22 cellular contexts compared by ENCODE assay signal in genomic region chr11:71397961-71398360, GRCh38. TPM values are rescaled to one million over a fixed set of nuclear protein-coding genes. Genes with fewer than 3 reads are reported as not detected.
A peak's percentile ranks its signal among the peaks of the same experiment; 100 is the strongest.
DNase-seq lines count a peak whose midpoint lies in the region; ATAC-seq and TF ChIP-seq lines count a peak whose summit lies in the region.
"Had no signal": no experiment of that assay in that cellular context is flagged by ENCODE, and none has a peak within 500 bp of the region (broad histone marks: within the 10 kb centered on the region; RNA-seq: fewer than 3 reads in every experiment).

No MANE protein-coding gene starts in this region.

- peak overlapping the region in 4 of 11 experiments; percentile 8 to 57 (median 28); a peak in 6 of 22 replicates for H3K27ac ChIP-seq in BLaER1 treated with 17β-estradiol and CSF1 and Interleukin-3, amounts not matched to agents 10 nM and 100 nM
- H3K27ac ChIP-seq in neuronal stem cell (replicated peaks; ENCODE audit: low read length): no peak overlapping the region

- no peak overlapping the region for H3K4me3 ChIP-seq in BLaER1 treated with 17β-estradiol and CSF1 and Interleukin-3, amounts not matched to agents 10 nM and 100 nM
- no peak overlapping the region for H3K4me3 ChIP-seq in neuronal stem cell (ENCODE audit: low read length in 2 of 2)
- H3K4me3 ChIP-seq: GM12878 had no signal

- no peak overlapping the region for H3K14ac ChIP-seq in neuronal stem cell (ENCODE audit: low read length)

- H3K9me3 ChIP-seq in BLaER1 treated with 17β-estradiol and CSF1 and Interleukin-3, amounts not matched to agents 10 nM and 100 nM (replicated peaks in 1 of 11): peaks cover 0 to 4% (median 0%) of the 10 kb centered on the region in 11 experiments; a peak in 2 of 22 replicates
- H3K9me3 ChIP-seq in neuronal stem cell (replicated peaks in 1 of 2; ENCODE audit: control insufficient read depth in 2 of 2, insufficient read depth in 1 of 2, low read depth in 1 of 2, low read length in 2 of 2): peaks cover 0 to 4% of the 10 kb centered on the region in 2 donors
- H3K9me3 ChIP-seq: BE2C had no signal

- CTCF ChIA-PET in activated CD8-positive, alpha-beta T cell treated with anti-CD3 and anti-CD28 coated beads, Interleukin-2, amount 10 ng/mL, durations not matched to agents 7 days and 5 days (lab: Charles Lee): no interaction called here
- CTCF ChIA-PET in MCF 10A (lab: Yijun Ruan, JAX): no interaction called here

- H4K20me1 ChIP-seq in BLaER1 treated with 17β-estradiol and CSF1 and Interleukin-3, amounts not matched to agents 10 nM and 100 nM: 0 out of 22 replicates have a peak, but pooled peaks cover 0 to 9% (median 0%) of the 10 kb centered on the region in 11 experiments

- peak; percentile 27 for ATAC-seq in stimulated activated memory B cell treated with anti-CD40 and anti-IgM and Interleukin-4, amounts not matched to agents 10 μg/mL and 1 μg/mL and 100 μg/mL, for 72 hours
- no peak for ATAC-seq in activated CD8-positive, alpha-beta T cell treated with anti-CD3 and anti-CD28 coated beads, Interleukin-2, amount 10 ng/mL, durations not matched to agents 7 days and 5 days
- ATAC-seq: GM12878 had no signal

- no peak overlapping the region for H4K91ac ChIP-seq in neuronal stem cell (ENCODE audit: low read depth, low read length, poor library complexity)

- DNase-seq in neuronal stem cell (ENCODE audit: low spot score) (no peak), NCI-H2171 (lab: John Stamatoyannopoulos, UW) (no peak), MCF 10A (ENCODE audit: unreplicated experiment) (no peak)
- no peak for DNase-seq in activated CD8-positive, alpha-beta T cell treated with anti-CD3 and anti-CD28 coated beads, Interleukin-2, amount 10 ng/mL, durations not matched to agents 7 days and 5 days
- DNase-seq: 8988T; ACHN; BE2C; C1 segment of cervical spinal cord; CD4-positive, alpha-beta memory T cell; CD4-positive, CD25-positive, alpha-beta regulatory T cell; CD8-positive, alpha-beta memory T cell; DMS 273 treated with DMSO at 0.1 percent for 48 hours; DMS153; DMS53; DMS79; DND-41; EL; GDM1 had no signal

- H3K9me3 Mint-ChIP-seq in stimulated activated memory B cell treated with anti-CD40 and anti-IgM and Interleukin-4, amounts not matched to agents 10 μg/mL and 1 μg/mL and 100 μg/mL, for 72 hours: peaks cover 4% of the 10 kb centered on the region
- no peaks in the 10 kb centered on the region for H3K9me3 Mint-ChIP-seq in activated CD8-positive, alpha-beta T cell treated with anti-CD3 and anti-CD28 coated beads, Interleukin-2, amount 10 ng/mL, durations not matched to agents 7 days and 5 days (ENCODE audit: insufficient read depth)
- H3K9me3 Mint-ChIP-seq in MCF 10A (ENCODE audit: unreplicated experiment): peaks cover 18% of the 10 kb centered on the region

- H3K4ac ChIP-seq in neuronal stem cell (ENCODE audit: low read length): no peak overlapping the region

- no TSS peak for BruUV-seq in MCF 10A (replicated peaks; lab: Mats Ljungman, UMichigan)

- no peaks in the 10 kb centered on the region for H3K27me3 ChIP-seq in BLaER1 treated with 17β-estradiol and CSF1 and Interleukin-3, amounts not matched to agents 10 nM and 100 nM
- no peaks in the 10 kb centered on the region for H3K27me3 ChIP-seq in neuronal stem cell (ENCODE audit: control insufficient read depth in 3 of 3, insufficient read depth in 3 of 3, low read depth in 1 of 3, low read length in 3 of 3)
- H3K27me3 ChIP-seq: BE2C had no signal

- H3K4me2 ChIP-seq in BLaER1 treated with 17β-estradiol and CSF1 and Interleukin-3, amounts not matched to agents 10 nM and 100 nM: peak overlapping the region in 9 of 11 experiments; percentile 5 to 76 (median 61); a peak in 16 of 22 replicates
- no peak overlapping the region for H3K4me2 ChIP-seq in neuronal stem cell (ENCODE audit: insufficient read depth, low read length, poor library complexity, severe bottlenecking)

- no peak overlapping the region for H2BK15ac ChIP-seq in neuronal stem cell (ENCODE audit: low read length)

- no peak overlapping the region for H3K18ac ChIP-seq in neuronal stem cell (ENCODE audit: low read length)

- H2AFZ ChIP-seq in neuronal stem cell (ENCODE audit: low read length): no peak overlapping the region

- no peaks in the 10 kb centered on the region for H3K36me3 ChIP-seq in BLaER1 treated with 17β-estradiol and CSF1 and Interleukin-3, amounts not matched to agents 10 nM and 100 nM
- H3K36me3 ChIP-seq in neuronal stem cell (replicated peaks in 1 of 2; ENCODE audit: control insufficient read depth in 2 of 2, insufficient read depth in 2 of 2, low read length in 2 of 2): no peaks in the 10 kb centered on the region
- H3K36me3 ChIP-seq: BE2C had no signal

- no peak for TF ChIP-seq CTCF in MCF 10A (IDR thresholded peaks at IDR 0.05; ENCODE audit: unreplicated experiment)

- POLR2A ChIA-PET in activated CD8-positive, alpha-beta T cell treated with anti-CD3 and anti-CD28 coated beads, Interleukin-2, amount 10 ng/mL, durations not matched to agents 7 days and 5 days (lab: Charles Lee): no interaction called here
- POLR2A ChIA-PET in MCF 10A (lab: Yijun Ruan, JAX): interaction anchor here (0.8 kb wide), 1 partner anchor 12 kb away, joined by 3 read pairs; no protein-coding TSS in a partner anchor

- WGBS in neuronal stem cell (ENCODE audit: extremely low coverage in 2 of 2, insufficient read length in 2 of 2, insufficient replicate concordance in 1 of 2), 2 donors: no CpG with 5 or more reads among the region's 17 CpGs

- H2BK120ac ChIP-seq in neuronal stem cell (ENCODE audit: low read depth, low read length): peak overlapping the region; percentile 51

- no peak overlapping the region for H4K8ac ChIP-seq in neuronal stem cell (ENCODE audit: low read depth, low read length)

- no peak overlapping the region for H3K4me3 Mint-ChIP-seq in stimulated activated memory B cell treated with anti-CD40 and anti-IgM and Interleukin-4, amounts not matched to agents 10 μg/mL and 1 μg/mL and 100 μg/mL, for 72 hours
- H3K4me3 Mint-ChIP-seq in activated CD8-positive, alpha-beta T cell treated with anti-CD3 and anti-CD28 coated beads, Interleukin-2, amount 10 ng/mL, durations not matched to agents 7 days and 5 days: no peak overlapping the region
- no peak overlapping the region for H3K4me3 Mint-ChIP-seq in MCF 10A (ENCODE audit: unreplicated experiment)
- H3K4me3 Mint-ChIP-seq: CD14-positive monocyte; CD4-positive, alpha-beta memory T cell; CD4-positive, CD25-positive, alpha-beta regulatory T cell; CD8-positive, alpha-beta memory T cell had no signal

- peaks cover 3% of the 10 kb centered on the region for H3K79me1 ChIP-seq in neuronal stem cell (ENCODE audit: low read depth, low read length)

- H2BK12ac ChIP-seq in neuronal stem cell (ENCODE audit: low read length): no peak overlapping the region

- peaks cover 8% of the 10 kb centered on the region for H3K27me3 Mint-ChIP-seq in stimulated activated memory B cell treated with anti-CD40 and anti-IgM and Interleukin-4, amounts not matched to agents 10 μg/mL and 1 μg/mL and 100 μg/mL, for 72 hours
- H3K27me3 Mint-ChIP-seq in activated CD8-positive, alpha-beta T cell treated with anti-CD3 and anti-CD28 coated beads, Interleukin-2, amount 10 ng/mL, durations not matched to agents 7 days and 5 days (ENCODE audit: low read depth): peaks cover 4% of the 10 kb centered on the region
- peaks cover 9% of the 10 kb centered on the region for H3K27me3 Mint-ChIP-seq in MCF 10A (ENCODE audit: insufficient read depth, unreplicated experiment)

- peak overlapping the region; percentile 18 for H3K23ac ChIP-seq in neuronal stem cell (ENCODE audit: low read depth, low read length, poor library complexity)

- no peak overlapping the region for H3K27ac Mint-ChIP-seq in stimulated activated memory B cell treated with anti-CD40 and anti-IgM and Interleukin-4, amounts not matched to agents 10 μg/mL and 1 μg/mL and 100 μg/mL, for 72 hours
- H3K27ac Mint-ChIP-seq in activated CD8-positive, alpha-beta T cell treated with anti-CD3 and anti-CD28 coated beads, Interleukin-2, amount 10 ng/mL, durations not matched to agents 7 days and 5 days: no peak overlapping the region
- no peak overlapping the region for H3K27ac Mint-ChIP-seq in MCF 10A (ENCODE audit: low read depth, unreplicated experiment)
- H3K27ac Mint-ChIP-seq: CD4-positive, alpha-beta memory T cell; CD4-positive, CD25-positive, alpha-beta regulatory T cell; CD8-positive, alpha-beta memory T cell had no signal

- H2AK5ac ChIP-seq in neuronal stem cell (ENCODE audit: low read depth, low read length): peak overlapping the region; percentile 80

- H3K36me3 Mint-ChIP-seq in stimulated activated memory B cell treated with anti-CD40 and anti-IgM and Interleukin-4, amounts not matched to agents 10 μg/mL and 1 μg/mL and 100 μg/mL, for 72 hours: no peaks in the 10 kb centered on the region
- no peaks in the 10 kb centered on the region for H3K36me3 Mint-ChIP-seq in activated CD8-positive, alpha-beta T cell treated with anti-CD3 and anti-CD28 coated beads, Interleukin-2, amount 10 ng/mL, durations not matched to agents 7 days and 5 days (ENCODE audit: low read depth)
- no peaks in the 10 kb centered on the region for H3K36me3 Mint-ChIP-seq in MCF 10A (ENCODE audit: insufficient read depth, unreplicated experiment)
- H3K36me3 Mint-ChIP-seq: CD14-positive monocyte; CD4-positive, alpha-beta memory T cell; CD4-positive, CD25-positive, alpha-beta regulatory T cell; CD8-positive, alpha-beta memory T cell had no signal

- H3K4me1 ChIP-seq in BLaER1 treated with 17β-estradiol and CSF1 and Interleukin-3, amounts not matched to agents 10 nM and 100 nM: peaks cover 0 to 25% (median 19%) of the 10 kb centered on the region in 10 experiments; a peak in 13 of 20 replicates
- peaks cover 0 to 4% of the 10 kb centered on the region in 2 donors for H3K4me1 ChIP-seq in neuronal stem cell (ENCODE audit: control insufficient read depth in 2 of 2, insufficient read depth in 1 of 2, low read depth in 1 of 2, low read length in 2 of 2)
- H3K4me1 ChIP-seq: BE2C had no signal

- no peak overlapping the region for H2BK5ac ChIP-seq in neuronal stem cell (ENCODE audit: low read length)

- H3K4me1 Mint-ChIP-seq in stimulated activated memory B cell treated with anti-CD40 and anti-IgM and Interleukin-4, amounts not matched to agents 10 μg/mL and 1 μg/mL and 100 μg/mL, for 72 hours: no peaks in the 10 kb centered on the region
- H3K4me1 Mint-ChIP-seq in activated CD8-positive, alpha-beta T cell treated with anti-CD3 and anti-CD28 coated beads, Interleukin-2, amount 10 ng/mL, durations not matched to agents 7 days and 5 days (ENCODE audit: low read depth): no peaks in the 10 kb centered on the region
- H3K4me1 Mint-ChIP-seq in MCF 10A (ENCODE audit: insufficient read depth, unreplicated experiment): no peaks in the 10 kb centered on the region
- H3K4me1 Mint-ChIP-seq: CD14-positive monocyte; CD4-positive, alpha-beta memory T cell; CD4-positive, CD25-positive, alpha-beta regulatory T cell; CD8-positive, alpha-beta memory T cell had no signal

- intact Hi-C loops in MCF 10A (cut with micrococcal nuclease): no loop called here

- peak overlapping the region in 1 of 11 experiments; percentile 43; a peak in 1 of 22 replicates for H3K9ac ChIP-seq in BLaER1 treated with 17β-estradiol and CSF1 and Interleukin-3, amounts not matched to agents 10 nM and 100 nM
- H3K9ac ChIP-seq in neuronal stem cell (ENCODE audit: low read depth, low read length, poor library complexity): peak overlapping the region; percentile 13

RNA-seq across cellular contexts. Expression of gene DHCR7, which starts 50.2 kb away (rescaled TPM):
- polyA plus RNA-seq in neuronal stem cell (2013, experiment 1 of 2): 138 TPM
- 140 TPM for polyA plus RNA-seq in neuronal stem cell (2013, experiment 2 of 2)
- total RNA-seq in activated CD8-positive, alpha-beta T cell treated with anti-CD3 and anti-CD28 coated beads, Interleukin-2, amount 10 ng/mL, durations not matched to agents 7 days and 5 days: 10 to 100 TPM; 57.9 to 58.8 TPM
- 48.2 and 72.6 TPM in 2 replicates for total RNA-seq in MCF 10A (2022)

RNA-seq across cellular contexts. Expression of gene NADSYN1, which starts 55.0 kb away (rescaled TPM):
- polyA plus RNA-seq in neuronal stem cell (2013, experiment 1 of 2): 16.3 TPM
- polyA plus RNA-seq in neuronal stem cell (2013, experiment 2 of 2): 16.8 TPM
- 100 to 1,000 TPM; 118 to 127 TPM for total RNA-seq in activated CD8-positive, alpha-beta T cell treated with anti-CD3 and anti-CD28 coated beads, Interleukin-2, amount 10 ng/mL, durations not matched to agents 7 days and 5 days
- 73.6 and 76.2 TPM in 2 replicates for total RNA-seq in MCF 10A (2022)
